8 cellular contexts compared by ENCODE assay signal in the genomic region with DNA sequence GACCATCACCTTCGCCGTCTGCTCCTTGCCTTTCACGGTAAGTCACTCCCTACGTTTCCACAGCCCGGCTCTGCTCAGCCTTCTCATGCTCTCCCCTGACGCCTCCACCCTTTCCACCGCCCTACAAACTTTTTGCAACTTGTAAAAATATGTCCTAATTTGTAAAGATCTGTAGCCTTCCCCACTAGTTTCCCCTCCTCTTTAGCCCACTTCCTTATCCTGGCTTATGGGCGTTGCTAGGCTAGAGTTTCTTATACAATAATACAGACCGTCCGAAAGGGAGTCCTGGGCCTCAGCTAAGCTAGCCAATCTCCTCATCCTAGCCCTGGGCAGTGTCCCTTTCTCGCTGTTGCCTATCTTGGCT. TPM values are rescaled to one million over a fixed set of nuclear protein-coding genes. Genes with fewer than 3 reads are reported as not detected.
DNase-seq lines count a peak whose midpoint lies in the region; ATAC-seq and TF ChIP-seq lines count a peak whose summit lies in the region.

No MANE protein-coding gene starts in this region.

- no peaks in the 10 kb centered on the region for H3K36me3 ChIP-seq in CD4-positive, alpha-beta memory T cell (ENCODE audit: insufficient read depth, low read length)
- H3K36me3 ChIP-seq in endodermal cell (ENCODE audit: control insufficient read depth, insufficient read depth, low read length) (no peaks in the 10 kb centered on the region), neuronal stem cell (replicated peaks in 1 of 2; ENCODE audit: control insufficient read depth in 2 of 2, insufficient read depth in 2 of 2, low read length in 2 of 2) (no peaks in the 10 kb centered on the region)

- H3K18ac ChIP-seq in neuronal stem cell (ENCODE audit: low read length), result no peak overlapping the region

- ATAC-seq in HG03039 (IDR thresholded peaks at IDR 0.05; ENCODE audit: unreplicated experiment), result no peak
- no peak for ATAC-seq in GM21360 (IDR thresholded peaks at IDR 0.05; ENCODE audit: unreplicated experiment)

- peaks cover 0 to 2% of the 10 kb centered on the region in 2 donors for H3K27me3 Mint-ChIP-seq in CD4-positive, alpha-beta memory T cell
- H3K27me3 Mint-ChIP-seq in endodermal cell (ENCODE audit: insufficient read depth), result peaks cover 74% of the 10 kb centered on the region

- H2AFZ ChIP-seq in neuronal stem cell (ENCODE audit: low read length), result peak overlapping the region; percentile 92

- CTCF ChIA-PET in CD4-positive, alpha-beta memory T cell (lab: Charles Lee; ENCODE audit: partially characterized antibody), result interaction anchor here (0.6 to 3.7 kb wide), 5 partner anchors 10 to 86 kb away, joined by 3 to 15 read pairs (median 7); no protein-coding TSS in a partner anchor

- intact Hi-C loops in CD4-positive, alpha-beta memory T cell (cut with micrococcal nuclease), result loop anchor here (2.0 to 5.0 kb wide), 4 partner anchors 15 to 1488 kb away; a partner anchor contains a TSS

- no peak overlapping the region for H4K8ac ChIP-seq in neuronal stem cell (ENCODE audit: low read depth, low read length)

- peak overlapping the region; percentile 95 to 100 (median 99) for H3K4me3 Mint-ChIP-seq in CD4-positive, alpha-beta memory T cell
- peak overlapping the region; percentile 61 for H3K4me3 Mint-ChIP-seq in endodermal cell

- H4K91ac ChIP-seq in neuronal stem cell (ENCODE audit: low read depth, low read length, poor library complexity), result no peak overlapping the region

- no peaks in the 10 kb centered on the region for H3K79me1 ChIP-seq in neuronal stem cell (ENCODE audit: low read depth, low read length)

- peak in 4 of 5 donors; percentile 31 to 55 (median 46) for DNase-seq in CD4-positive, alpha-beta memory T cell
- DNase-seq in NB4 (ENCODE audit: low read depth), result peak; percentile 66
- no peak for DNase-seq in endodermal cell
- no peak for DNase-seq in neuronal stem cell (ENCODE audit: low spot score)
- no peak for DNase-seq in mesenteric fat pad (ENCODE audit: low spot score)
- DNase-seq in NCI-H345 (lab: John Stamatoyannopoulos, UW), result no peak

- peaks cover 63 to 78% of the 10 kb centered on the region in 2 donors for H3K36me3 Mint-ChIP-seq in CD4-positive, alpha-beta memory T cell
- H3K36me3 Mint-ChIP-seq in endodermal cell (ENCODE audit: low read depth), result no peaks in the 10 kb centered on the region

- no peak overlapping the region for H3K23ac ChIP-seq in neuronal stem cell (ENCODE audit: low read depth, low read length, poor library complexity)

- peaks cover 0 to 3% (median 0%) of the 10 kb centered on the region in 8 donors for H3K9me3 Mint-ChIP-seq in CD4-positive, alpha-beta memory T cell
- peaks cover 5% of the 10 kb centered on the region for H3K9me3 Mint-ChIP-seq in endodermal cell

- H3K27ac Mint-ChIP-seq in CD4-positive, alpha-beta memory T cell, result peak overlapping the region; percentile 87 to 97 (median 92)
- no peak overlapping the region for H3K27ac Mint-ChIP-seq in endodermal cell

- H3K4me3 ChIP-seq in CD4-positive, alpha-beta memory T cell (ENCODE audit: low read length in 2 of 2), result peak overlapping the region; percentile 83 to 86
- peak overlapping the region; percentile 6 for H3K4me3 ChIP-seq in NB4 (ENCODE audit: low read depth, low read length)
- H3K4me3 ChIP-seq in endodermal cell (ENCODE audit: low read length), result peak overlapping the region; percentile 80
- H3K4me3 ChIP-seq in neuronal stem cell (ENCODE audit: low read length in 2 of 2), result peak overlapping the region in 1 of 2 donors; percentile 79

- H3K9ac ChIP-seq in endodermal cell (ENCODE audit: extremely low read depth, low read length, poor library complexity, severe bottlenecking) (no peak overlapping the region), neuronal stem cell (ENCODE audit: low read depth, low read length, poor library complexity) (no peak overlapping the region)

- H3K9me3 ChIP-seq in CD4-positive, alpha-beta memory T cell (ENCODE audit: control insufficient read depth in 1 of 2, low read length in 2 of 2), result no peaks in the 10 kb centered on the region
- H3K9me3 ChIP-seq in endodermal cell (ENCODE audit: control insufficient read depth, low read length), result no peaks in the 10 kb centered on the region
- peaks cover 0 to 6% of the 10 kb centered on the region in 2 donors for H3K9me3 ChIP-seq in neuronal stem cell (replicated peaks in 1 of 2; ENCODE audit: control insufficient read depth in 2 of 2, insufficient read depth in 1 of 2, low read depth in 1 of 2, low read length in 2 of 2)

- peak overlapping the region; percentile 59 for H3K27ac ChIP-seq in CD4-positive, alpha-beta memory T cell (ENCODE audit: low read depth, low read length)
- H3K27ac ChIP-seq in endodermal cell (ENCODE audit: low read depth, low read length), result no peak overlapping the region
- H3K27ac ChIP-seq in neuronal stem cell (replicated peaks; ENCODE audit: low read length), result no peak overlapping the region

- H3K4me1 ChIP-seq in CD4-positive, alpha-beta memory T cell (ENCODE audit: insufficient read depth, low read length), result peaks cover 70% of the 10 kb centered on the region
- no peaks in the 10 kb centered on the region for H3K4me1 ChIP-seq in endodermal cell (ENCODE audit: control insufficient read depth, insufficient read depth, low read length)
- H3K4me1 ChIP-seq in neuronal stem cell (ENCODE audit: control insufficient read depth in 2 of 2, insufficient read depth in 1 of 2, low read depth in 1 of 2, low read length in 2 of 2), result peaks cover 7% of the 10 kb centered on the region in 2 donors

- no peak overlapping the region for H2BK5ac ChIP-seq in neuronal stem cell (ENCODE audit: low read length)

- TF ChIP-seq POLR2A in NB4 (IDR thresholded peaks at IDR 0.05; ENCODE audit: extremely low read depth, insufficient read length), result no peak

- TF ChIP-seq CTCF in NB4 (IDR thresholded peaks at IDR 0.05; ENCODE audit: low read depth, low read length) (no peak), endodermal cell (conservative IDR thresholded peaks at IDR 0.05) (no peak)

- POLR2A ChIA-PET in CD4-positive, alpha-beta memory T cell (lab: Charles Lee; ENCODE audit: partially characterized antibody), result interaction anchor here (0.6 to 8.3 kb wide), 16 partner anchors 10 to 468 kb away, joined by 3 to 89 read pairs (median 4); a partner anchor contains a TSS

- H2BK15ac ChIP-seq in neuronal stem cell (ENCODE audit: low read length), result no peak overlapping the region

- no peaks in the 10 kb centered on the region for H3K27me3 ChIP-seq in CD4-positive, alpha-beta memory T cell (ENCODE audit: insufficient read depth, low read length)
- H3K27me3 ChIP-seq in endodermal cell (ENCODE audit: control insufficient read depth, insufficient read depth, low read length, poor library complexity, severe bottlenecking) (peaks cover 77% of the 10 kb centered on the region), neuronal stem cell (ENCODE audit: control insufficient read depth in 3 of 3, insufficient read depth in 3 of 3, low read depth in 1 of 3, low read length in 3 of 3) (peaks cover 9 to 91% (median 45%) of the 10 kb centered on the region in 3 experiments)

- peak overlapping the region; percentile 91 for H3K4me2 ChIP-seq in neuronal stem cell (ENCODE audit: insufficient read depth, low read length, poor library complexity, severe bottlenecking)

- H3K4ac ChIP-seq in neuronal stem cell (ENCODE audit: low read length), result no peak overlapping the region

- 42 to 47% methylated on average over 11 of the region's 11 CpGs for WGBS in endodermal cell (ENCODE audit: insufficient coverage in 1 of 2, insufficient read length in 1 of 2), 2 experiments
- WGBS in neuronal stem cell (ENCODE audit: extremely low coverage in 2 of 2, insufficient read length in 2 of 2, insufficient replicate concordance in 1 of 2), 2 donors, result no CpG with 5 or more reads among the region's 11 CpGs

- no peak overlapping the region for H2BK12ac ChIP-seq in neuronal stem cell (ENCODE audit: low read length)

- H3K4me1 Mint-ChIP-seq in CD4-positive, alpha-beta memory T cell, result peaks cover 48 to 90% (median 63%) of the 10 kb centered on the region in 4 donors
- H3K4me1 Mint-ChIP-seq in endodermal cell, result peaks cover 12% of the 10 kb centered on the region

- no peak overlapping the region for H2AK5ac ChIP-seq in neuronal stem cell (ENCODE audit: low read depth, low read length)

- H2BK120ac ChIP-seq in neuronal stem cell (ENCODE audit: low read depth, low read length), result no peak overlapping the region

- no peak overlapping the region for H3K14ac ChIP-seq in neuronal stem cell (ENCODE audit: low read length)

RNA-seq across cellular contexts. Expression of a gene that starts 1.2 kb away (rescaled TPM):
- 10 to 100 TPM; 29.4 to 30.2 TPM for total RNA-seq in CD4-positive, alpha-beta memory T cell
- polyA plus RNA-seq in CD4-positive, alpha-beta memory T cell, result 100 to 1,000 TPM; 241 to 259 TPM
- total RNA-seq in endodermal cell (not detected), mesenteric fat pad (10.9 TPM)
- 0.11 TPM for polyA plus RNA-seq in endodermal cell (2013, experiment 1 of 2)
- polyA plus RNA-seq in endodermal cell (2013, experiment 2 of 2), result 0.12 TPM
- not detected for polyA plus RNA-seq in neuronal stem cell (2013, experiment 1 of 2)
- polyA plus RNA-seq in neuronal stem cell (2013, experiment 2 of 2), result not detected

RNA-seq across cellular contexts. Expression of a gene that starts 47.8 kb away (rescaled TPM):
- total RNA-seq in CD4-positive, alpha-beta memory T cell, result 1 to 10 TPM; 1.9 to 2.1 TPM
- 1 to 10 TPM; 6.7 to 7.2 TPM for polyA plus RNA-seq in CD4-positive, alpha-beta memory T cell
- under 1 TPM in 1 of 2 donors, not detected in 1; 0.09 TPM for total RNA-seq in endodermal cell
- not detected for polyA plus RNA-seq in endodermal cell (2013, experiment 1 of 2)
- not detected for polyA plus RNA-seq in endodermal cell (2013, experiment 2 of 2)
- polyA plus RNA-seq in neuronal stem cell (2013, experiment 1 of 2), result 0.13 TPM
- 0.19 TPM for polyA plus RNA-seq in neuronal stem cell (2013, experiment 2 of 2)
- total RNA-seq in mesenteric fat pad, result 1.0 TPM

Comparison
In these comparisons a context has a peak if more than half of its experiments do, and no peak if none do; other contexts are left out.
1. DNase-seq: peak in CD4-positive, alpha-beta memory T cell (4 of 5) and NB4 (single experiment); none in endodermal cell (single experiment), neuronal stem cell (single experiment), mesenteric fat pad (single experiment) and NCI-H345 (single experiment).